Comparison of ENCODE assay signal across 13 cellular contexts in the genomic region with DNA sequence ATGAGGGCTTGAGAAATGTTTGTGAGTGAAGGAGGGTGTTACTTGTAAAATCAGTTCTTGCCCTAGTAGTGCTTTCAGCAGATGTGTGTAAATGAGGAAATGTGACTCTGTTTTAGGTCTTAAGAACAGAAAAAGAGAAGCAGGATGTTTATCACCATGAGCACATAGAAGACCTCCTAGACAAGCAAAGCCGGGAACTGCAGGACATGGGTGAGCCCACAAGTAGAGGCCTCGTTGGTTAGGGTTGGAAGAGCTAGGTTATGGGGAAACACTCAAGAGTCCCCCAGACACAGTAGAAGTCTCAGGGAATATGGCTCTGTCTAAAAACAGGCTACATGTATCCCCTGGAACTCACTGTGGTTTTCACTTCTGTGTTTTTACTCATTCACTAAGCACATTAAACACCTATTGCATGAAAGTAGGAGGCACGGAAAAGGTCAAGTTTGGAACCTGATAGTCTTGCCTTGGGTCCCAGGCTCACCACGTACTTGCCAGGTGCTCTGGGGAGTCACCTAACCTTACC. TPM values are rescaled to one million over a fixed set of nuclear protein-coding genes. Genes with fewer than 3 reads are reported as not detected.
A peak's percentile ranks its signal among the peaks of the same experiment; 100 is the strongest.
DNase-seq lines count a peak whose midpoint lies in the region; ATAC-seq and TF ChIP-seq lines count a peak whose summit lies in the region.
"Had no signal": no experiment of that assay in that cellular context is flagged by ENCODE, and none has a peak within 500 bp of the region (broad histone marks: within the 10 kb centered on the region; RNA-seq: fewer than 3 reads in every experiment).

No MANE protein-coding gene starts in this region.

- no peak overlapping the region for H3K4me3 Mint-ChIP-seq in immature natural killer cell
- H3K4me3 Mint-ChIP-seq: neural crest cell had no signal

- H3K27ac Mint-ChIP-seq in immature natural killer cell = no peak overlapping the region

- peak; percentile 65 for ATAC-seq in GM18907 (IDR thresholded peaks at IDR 0.05; ENCODE audit: unreplicated experiment)
- peak; percentile 71 for ATAC-seq in HG02588 (IDR thresholded peaks at IDR 0.05; ENCODE audit: unreplicated experiment)
- ATAC-seq in HG03571 (IDR thresholded peaks at IDR 0.05; ENCODE audit: unreplicated experiment) = peak; percentile 57
- peak; percentile 64 for ATAC-seq in mucosa of descending colon
- ATAC-seq: heart left ventricle had no signal

- no peaks in the 10 kb centered on the region for H3K4me1 ChIP-seq in mucosa of descending colon (ENCODE audit: low read depth)
- no peaks in the 10 kb centered on the region for H3K4me1 ChIP-seq in BE2C
- H3K4me1 ChIP-seq: heart left ventricle had no signal

- no peaks in the 10 kb centered on the region for H3K9me3 ChIP-seq in mucosa of descending colon
- H3K9me3 ChIP-seq in BE2C = no peaks in the 10 kb centered on the region
- H3K9me3 ChIP-seq: heart left ventricle had no signal

- H3K27me3 Mint-ChIP-seq in immature natural killer cell (ENCODE audit: low read depth in 3 of 3) = peaks cover 3 to 5% (median 3%) of the 10 kb centered on the region in 3 donors

- DNase-seq in mucosa of descending colon (no peak), NCI-H748 (lab: John Stamatoyannopoulos, UW; ENCODE audit: unreplicated experiment) (no peak), BE2C (no peak), immature natural killer cell (no peak)
- no peak for DNase-seq in activated CD4-positive, alpha-beta T cell treated with anti-CD3 and anti-CD28 coated beads for 4 hours
- DNase-seq: activated CD4-positive, alpha-beta T cell treated with anti-CD3 and anti-CD28 coated beads, Interleukin-2, amount 50 U/mL, for 1 hour; heart left ventricle had no signal

- H3K4me1 Mint-ChIP-seq in immature natural killer cell = no peaks in the 10 kb centered on the region
- H3K4me1 Mint-ChIP-seq: neural crest cell had no signal

- no peaks in the 10 kb centered on the region for H3K36me3 Mint-ChIP-seq in immature natural killer cell

- no peaks in the 10 kb centered on the region for H3K27me3 ChIP-seq in BE2C
- H3K27me3 ChIP-seq: cardiac muscle cell, heart left ventricle had no signal

- TF ChIP-seq CTCF in mucosa of descending colon (IDR thresholded peaks at IDR 0.05) = no peak
- no peak for TF ChIP-seq CTCF in BE2C (IDR thresholded peaks at IDR 0.05; ENCODE audit: low read depth, low read length)

- H3K4me3 ChIP-seq in mucosa of descending colon (no peak overlapping the region), BE2C (ENCODE audit: low read depth, low read length) (no peak overlapping the region)
- H3K4me3 ChIP-seq: cardiac muscle cell, heart left ventricle had no signal

- H3K36me3 ChIP-seq in mucosa of descending colon (ENCODE audit: low read depth) (no peaks in the 10 kb centered on the region), BE2C (no peaks in the 10 kb centered on the region)
- H3K36me3 ChIP-seq: cardiac muscle cell, heart left ventricle had no signal

- intact Hi-C loops in mucosa of descending colon (cut with DNase I, micrococcal nuclease) = loop anchor here in 1 of 2 donors (10.0 kb wide), 1 partner anchor 193 kb away; no protein-coding TSS in a partner anchor

- no peaks in the 10 kb centered on the region for H3K9me3 Mint-ChIP-seq in immature natural killer cell
- H3K9me3 Mint-ChIP-seq: neural crest cell had no signal

RNA-seq across cellular contexts. Expression of a gene that starts 48.5 kb away (rescaled TPM):
- total RNA-seq in mucosa of descending colon = 10 to 100 TPM; 31.9 to 71.6 (median 40.6) TPM
- polyA plus RNA-seq in BE2C (2012; ENCODE audit: insufficient read depth, insufficient read length, low read depth) = not detected
- 1 to 10 TPM in 1 of 3 donors, under 1 TPM in 1, not detected in 1; 0.53 to 3.7 TPM for polyA plus RNA-seq in immature natural killer cell
- total RNA-seq: G401 had no signal

RNA-seq across cellular contexts. Expression of a gene that starts 49.2 kb away (rescaled TPM):
- total RNA-seq in mucosa of descending colon = under 1 TPM in 1 of 3 donors, not detected in 2; 0.34 TPM
- 0.15 TPM for polyA plus RNA-seq in BE2C (2012; ENCODE audit: insufficient read depth, insufficient read length, low read depth)
- polyA plus RNA-seq in immature natural killer cell = not detected
- total RNA-seq: cardiac muscle cell had no signal

RNA-seq across cellular contexts. Expression of a gene that starts 49.2 kb away (rescaled TPM):
- 10 to 100 TPM; 32.3 to 38.9 (median 34.9) TPM for total RNA-seq in mucosa of descending colon
- 63.1 TPM for polyA plus RNA-seq in BE2C (2012; ENCODE audit: insufficient read depth, insufficient read length, low read depth)
- 10 to 100 TPM; 52.8 to 61.7 (median 57.6) TPM for polyA plus RNA-seq in immature natural killer cell
